In genomic region chr15:68560501-68561113, GRCh38 we compare ENCODE assay signal across 12 cellular contexts. TPM values are rescaled to one million over a fixed set of nuclear protein-coding genes. Genes with fewer than 3 reads are reported as not detected.
DNase-seq lines count a peak whose midpoint lies in the region; ATAC-seq, FAIRE-seq and TF ChIP-seq lines count a peak whose summit lies in the region.
"Had no signal": no experiment of that assay in that cellular context is flagged by ENCODE, and none has a peak within 500 bp of the region (broad histone marks: within the 10 kb centered on the region; RNA-seq: fewer than 3 reads in every experiment).

No MANE protein-coding gene starts in this region.

- H3K36me3 ChIP-seq in CD4-positive, alpha-beta memory T cell (ENCODE audit: insufficient read depth, low read length) = no peaks in the 10 kb centered on the region
- H3K36me3 ChIP-seq in astrocyte (ENCODE audit: insufficient read depth, low read length) (no peaks in the 10 kb centered on the region), gastroesophageal sphincter (no peaks in the 10 kb centered on the region)
- H3K36me3 ChIP-seq: tibial artery had no signal

- FAIRE-seq in astrocyte (lab: Jason Lieb, UNC) = no peak
- FAIRE-seq: frontal cortex had no signal

- H3K27ac Mint-ChIP-seq in CD4-positive, alpha-beta memory T cell = no peak overlapping the region
- H3K27ac Mint-ChIP-seq in HFFc6 (no peak overlapping the region), astrocyte (ENCODE audit: unreplicated experiment) (peak overlapping the region; percentile 28)
- no peak overlapping the region for H3K27ac Mint-ChIP-seq in natural killer cell treated with Interleukin-12 subunit alpha and Interleukin-12 subunit beta and Interleukin-15 and Interleukin-18, amount 100 ng/mL, for 72 hours

- H4K20me1 ChIP-seq in astrocyte (ENCODE audit: insufficient read depth, low read length) = no peaks in the 10 kb centered on the region

- peaks cover 31 to 45% of the 10 kb centered on the region in 2 donors for H3K27me3 Mint-ChIP-seq in CD4-positive, alpha-beta memory T cell
- H3K27me3 Mint-ChIP-seq in HFFc6 (ENCODE audit: insufficient read depth) = peaks cover 8% of the 10 kb centered on the region
- peaks cover 36% of the 10 kb centered on the region for H3K27me3 Mint-ChIP-seq in astrocyte (ENCODE audit: low read depth, unreplicated experiment)
- H3K27me3 Mint-ChIP-seq in natural killer cell treated with Interleukin-12 subunit alpha and Interleukin-12 subunit beta and Interleukin-15 and Interleukin-18, amount 100 ng/mL, for 72 hours = peaks cover 47 to 56% of the 10 kb centered on the region in 2 donors

- no peaks in the 10 kb centered on the region for H3K9me3 ChIP-seq in CD4-positive, alpha-beta memory T cell (ENCODE audit: control insufficient read depth in 1 of 2, low read length in 2 of 2)
- no peaks in the 10 kb centered on the region for H3K9me3 ChIP-seq in astrocyte (ENCODE audit: insufficient read depth, low read depth, low read length)
- no peaks in the 10 kb centered on the region for H3K9me3 ChIP-seq in gastroesophageal sphincter
- H3K9me3 ChIP-seq: tibial artery had no signal

- intact Hi-C loops in CD4-positive, alpha-beta memory T cell (cut with micrococcal nuclease) = no loop called here

- no peak for TF ChIP-seq POLR2A in gastroesophageal sphincter (IDR thresholded peaks at IDR 0.05)

- H3K79me2 ChIP-seq in astrocyte (ENCODE audit: insufficient read depth, low read length) = no peaks in the 10 kb centered on the region

- H3K9me3 Mint-ChIP-seq in CD4-positive, alpha-beta memory T cell = no peaks in the 10 kb centered on the region
- H3K9me3 Mint-ChIP-seq in HFFc6 = no peaks in the 10 kb centered on the region
- H3K9me3 Mint-ChIP-seq in astrocyte (ENCODE audit: unreplicated experiment) = no peaks in the 10 kb centered on the region
- H3K9me3 Mint-ChIP-seq in natural killer cell treated with Interleukin-12 subunit alpha and Interleukin-12 subunit beta and Interleukin-15 and Interleukin-18, amount 100 ng/mL, for 72 hours = no peaks in the 10 kb centered on the region

- no peak for TF ChIP-seq EP300 in gastroesophageal sphincter (IDR thresholded peaks at IDR 0.05)

- H3K27ac ChIP-seq in CD4-positive, alpha-beta memory T cell (ENCODE audit: low read depth, low read length) = no peak overlapping the region
- H3K27ac ChIP-seq in astrocyte (ENCODE audit: low read depth, low read length) = no peak overlapping the region
- H3K27ac ChIP-seq in gastroesophageal sphincter = no peak overlapping the region
- H3K27ac ChIP-seq: skin epidermis, tibial artery had no signal

- peaks cover 15% of the 10 kb centered on the region for H3K4me1 ChIP-seq in CD4-positive, alpha-beta memory T cell (ENCODE audit: insufficient read depth, low read length)
- no peaks in the 10 kb centered on the region for H3K4me1 ChIP-seq in astrocyte (ENCODE audit: insufficient read depth, low read length)
- peaks cover 0 to 17% (median 9%) of the 10 kb centered on the region in 3 donors for H3K4me1 ChIP-seq in gastroesophageal sphincter

- no peak for ATAC-seq in natural killer cell treated with Interleukin-12 subunit alpha and Interleukin-12 subunit beta and Interleukin-15 and Interleukin-18, amount 100 ng/mL, for 72 hours
- ATAC-seq in HG02759 (IDR thresholded peaks at IDR 0.05; ENCODE audit: unreplicated experiment) = no peak
- ATAC-seq in GM18909 (IDR thresholded peaks at IDR 0.05; ENCODE audit: poor library complexity, unreplicated experiment) = no peak
- no peak for ATAC-seq in gastroesophageal sphincter

- no peaks in the 10 kb centered on the region for H3K36me3 Mint-ChIP-seq in CD4-positive, alpha-beta memory T cell
- H3K36me3 Mint-ChIP-seq in HFFc6 (ENCODE audit: low read depth) (no peaks in the 10 kb centered on the region), astrocyte (ENCODE audit: low read depth, unreplicated experiment) (no peaks in the 10 kb centered on the region)
- no peaks in the 10 kb centered on the region for H3K36me3 Mint-ChIP-seq in natural killer cell treated with Interleukin-12 subunit alpha and Interleukin-12 subunit beta and Interleukin-15 and Interleukin-18, amount 100 ng/mL, for 72 hours

- POLR2A ChIA-PET in CD4-positive, alpha-beta memory T cell (lab: Charles Lee; ENCODE audit: partially characterized antibody) = interaction anchor here (0.8 kb wide), 1 partner anchor 315 kb away, joined by 3 read pairs; no protein-coding TSS in a partner anchor

- no peak overlapping the region for H3K9ac ChIP-seq in astrocyte (ENCODE audit: low read length)

- H3K4me3 ChIP-seq in CD4-positive, alpha-beta memory T cell (ENCODE audit: low read length in 2 of 2) = no peak overlapping the region
- H3K4me3 ChIP-seq in astrocyte (ENCODE audit: insufficient read depth, low read depth, low read length) (no peak overlapping the region), gastroesophageal sphincter (no peak overlapping the region)

- WGBS in gastroesophageal sphincter (ENCODE audit: low coverage in 1 of 2), 2 donors = 81% methylated on average over 3 of the region's 13 CpGs; no CpG with 5 or more reads in 1 of the 2 donors

- H3K27me3 ChIP-seq in CD4-positive, alpha-beta memory T cell (ENCODE audit: insufficient read depth, low read length) = no peaks in the 10 kb centered on the region
- H3K27me3 ChIP-seq in astrocyte (ENCODE audit: insufficient read depth, low read length) (no peaks in the 10 kb centered on the region), gastroesophageal sphincter (peaks cover 52% of the 10 kb centered on the region)

- TF ChIP-seq CTCF in HFFc6 (IDR thresholded peaks at IDR 0.05) (no peak), astrocyte (IDR thresholded peaks at IDR 0.05; ENCODE audit: insufficient read depth, low read depth, low read length) (no peak), gastroesophageal sphincter (IDR thresholded peaks at IDR 0.05) (no peak)

- H2AFZ ChIP-seq in astrocyte (ENCODE audit: low read depth, low read length) = no peak overlapping the region

- H3K4me1 Mint-ChIP-seq in CD4-positive, alpha-beta memory T cell = peaks cover 11 to 23% (median 15%) of the 10 kb centered on the region in 4 donors
- H3K4me1 Mint-ChIP-seq in HFFc6 (ENCODE audit: low read depth) = peaks cover 23% of the 10 kb centered on the region
- H3K4me1 Mint-ChIP-seq in astrocyte (ENCODE audit: low read depth, unreplicated experiment) = peaks cover 11% of the 10 kb centered on the region
- H3K4me1 Mint-ChIP-seq in natural killer cell treated with Interleukin-12 subunit alpha and Interleukin-12 subunit beta and Interleukin-15 and Interleukin-18, amount 100 ng/mL, for 72 hours (ENCODE audit: low read depth in 2 of 2) = peaks cover 17 to 22% of the 10 kb centered on the region in 2 donors

- CTCF ChIA-PET in CD4-positive, alpha-beta memory T cell (lab: Charles Lee; ENCODE audit: partially characterized antibody) = interaction anchor here (0.6 to 3.4 kb wide), 17 partner anchors 8 to 688 kb away, joined by 3 to 46 read pairs (median 3); no protein-coding TSS in a partner anchor

- H3K4me3 Mint-ChIP-seq in CD4-positive, alpha-beta memory T cell = peak overlapping the region in 7 of 8 donors; percentile 12 to 91 (median 63)
- H3K4me3 Mint-ChIP-seq in HFFc6 (peak overlapping the region; percentile 90), astrocyte (ENCODE audit: unreplicated experiment) (no peak overlapping the region)
- H3K4me3 Mint-ChIP-seq in natural killer cell treated with Interleukin-12 subunit alpha and Interleukin-12 subunit beta and Interleukin-15 and Interleukin-18, amount 100 ng/mL, for 72 hours = peak overlapping the region; percentile 55

- no peak for DNase-seq in CD4-positive, alpha-beta memory T cell
- no peak for DNase-seq in HFFc6
- no peak for DNase-seq in astrocyte (ENCODE audit: low read depth)
- DNase-seq in natural killer cell treated with Interleukin-12 subunit alpha and Interleukin-12 subunit beta and Interleukin-15 and Interleukin-18, amount 100 ng/mL, for 72 hours (ENCODE audit: low spot score) = no peak
- no peak for DNase-seq in KG1 (lab: John Stamatoyannopoulos, UW)
- DNase-seq: NCI-H2227 treated with DMSO at 0.1 percent for 48 hours had no signal

- H3K4me2 ChIP-seq in astrocyte (ENCODE audit: low read length) = peak overlapping the region; percentile 100

RNA-seq across cellular contexts. Expression of gene CORO2B, which starts 18.2 kb away (rescaled TPM):
- not detected for total RNA-seq in CD4-positive, alpha-beta memory T cell
- not detected for polyA plus RNA-seq in CD4-positive, alpha-beta memory T cell
- total RNA-seq in HFFc6 (2021; fragmentation: NEBNext Ultra II Directional; extraction: Animal tissue kit (Norgen Biotek cat#: 25700)) = 10 to 100 TPM in 3 of 6 experiments, 1 to 10 TPM in 3; 9.3 to 11.0 (median 9.9) TPM
- total RNA-seq in astrocyte = 6.2 and 7.4 TPM in 2 replicates
- not detected for total RNA-seq in natural killer cell treated with Interleukin-12 subunit alpha and Interleukin-12 subunit beta and Interleukin-15 and Interleukin-18, amount 100 ng/mL, for 72 hours
- 1 to 10 TPM; 3.2 to 9.1 (median 6.6) TPM for total RNA-seq in gastroesophageal sphincter
